Comparison of ENCODE assay signal across 10 cellular contexts in the genomic region with DNA sequence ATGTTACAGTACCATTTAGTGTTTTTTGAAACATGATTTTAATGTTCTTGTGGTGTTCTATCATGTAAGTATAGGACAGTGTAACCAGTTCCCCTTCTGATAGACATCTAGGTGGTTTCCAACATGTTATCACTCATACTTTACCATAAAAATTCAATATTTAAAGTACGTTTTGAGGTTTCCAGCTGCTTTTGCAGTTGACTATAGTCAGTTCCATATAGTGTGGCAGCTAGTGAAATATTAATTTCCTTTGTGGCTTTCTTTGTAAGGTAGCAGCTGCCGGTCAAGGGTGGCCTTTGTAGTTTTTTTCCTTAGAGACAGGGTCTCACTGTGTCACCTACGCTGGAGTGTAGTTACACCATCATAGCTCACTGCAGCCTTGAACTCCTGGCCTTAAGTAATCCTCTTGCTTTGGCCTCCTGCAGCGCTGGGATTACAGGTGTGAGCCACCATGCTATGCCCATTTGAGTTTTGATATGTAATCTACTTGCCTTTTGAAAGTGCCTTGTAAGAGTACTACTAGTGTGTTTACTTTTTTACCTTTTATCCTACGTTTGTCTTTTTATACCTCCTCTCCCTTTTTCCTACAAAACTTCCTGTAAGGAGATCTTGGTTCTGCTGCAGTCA.
DNase-seq lines count a peak whose midpoint lies in the region; ATAC-seq lines count a peak whose summit lies in the region.
"Had no signal": no experiment of that assay in that cellular context is flagged by ENCODE, and none has a peak within 500 bp of the region (broad histone marks: within the 10 kb centered on the region; RNA-seq: fewer than 3 reads in every experiment).

No MANE protein-coding gene starts in this region.

- peak overlapping the region; percentile 69 for H3K27ac Mint-ChIP-seq in stimulated activated naive CD8-positive, alpha-beta T cell treated with anti-CD3 and anti-CD28 coated beads, Interleukin-15, Interleukin-2, amounts not matched to agents 100 ng/mL and 50 ng/mL, for 24 hours

- peaks cover 44% of the 10 kb centered on the region for H3K4me1 Mint-ChIP-seq in activated T-cell treated with anti-CD3 and anti-CD28 coated beads, Interleukin-2, amount 50 U/mL, for 4 hours (ENCODE audit: low read depth)
- peaks cover 59% of the 10 kb centered on the region for H3K4me1 Mint-ChIP-seq in stimulated activated naive CD8-positive, alpha-beta T cell treated with anti-CD3 and anti-CD28 coated beads, Interleukin-15, Interleukin-2, amounts not matched to agents 100 ng/mL and 50 ng/mL, for 24 hours (ENCODE audit: low read depth)

- peaks cover under 1% of the 10 kb centered on the region for H3K27me3 Mint-ChIP-seq in activated T-cell treated with anti-CD3 and anti-CD28 coated beads, Interleukin-2, amount 50 U/mL, for 4 hours (ENCODE audit: low read depth)
- peaks cover 11% of the 10 kb centered on the region for H3K27me3 Mint-ChIP-seq in stimulated activated naive CD8-positive, alpha-beta T cell treated with anti-CD3 and anti-CD28 coated beads, Interleukin-15, Interleukin-2, amounts not matched to agents 100 ng/mL and 50 ng/mL, for 24 hours

- DNase-seq in activated T-cell treated with anti-CD3 and anti-CD28 coated beads, Interleukin-2, amount 50 U/mL, for 4 hours, result no peak
- DNase-seq in activated T-cell treated with anti-CD3 and anti-CD28 coated beads for 4 hours, result no peak
- DNase-seq in NCI-H1417 treated with DMSO at 0.1 percent for 48 hours (lab: John Stamatoyannopoulos, UW), result no peak
- DNase-seq in NK-92 (lab: John Stamatoyannopoulos, UW; ENCODE audit: unreplicated experiment), result no peak
- DNase-seq in stimulated activated CD4-positive, alpha-beta T cell treated with anti-CD3 and anti-CD28 coated beads, Interleukin-12 subunit alpha, Interleukin-12 subunit beta, amount 100 ng/mL, for 4 hours, result no peak
- DNase-seq: islet precursor cell, Right ventricle myocardium superior had no signal

- no peak overlapping the region for H3K4me3 Mint-ChIP-seq in activated T-cell treated with anti-CD3 and anti-CD28 coated beads, Interleukin-2, amount 50 U/mL, for 4 hours
- peak overlapping the region; percentile 37 for H3K4me3 Mint-ChIP-seq in stimulated activated naive CD8-positive, alpha-beta T cell treated with anti-CD3 and anti-CD28 coated beads, Interleukin-15, Interleukin-2, amounts not matched to agents 100 ng/mL and 50 ng/mL, for 24 hours

- ATAC-seq in activated T-cell treated with anti-CD3 and anti-CD28 coated beads, Interleukin-2, amount 50 U/mL, for 4 hours, result peak; percentile 59 to 65
- peak; percentile 78 for ATAC-seq in HG02642 (IDR thresholded peaks at IDR 0.05; ENCODE audit: poor library complexity, unreplicated experiment)
- peak; percentile 80 for ATAC-seq in HG03571 (IDR thresholded peaks at IDR 0.05; ENCODE audit: unreplicated experiment)

- H3K9me3 Mint-ChIP-seq in activated T-cell treated with anti-CD3 and anti-CD28 coated beads, Interleukin-2, amount 50 U/mL, for 4 hours, result no peaks in the 10 kb centered on the region
- H3K9me3 Mint-ChIP-seq in stimulated activated naive CD8-positive, alpha-beta T cell treated with anti-CD3 and anti-CD28 coated beads, Interleukin-15, Interleukin-2, amounts not matched to agents 100 ng/mL and 50 ng/mL, for 24 hours, result no peaks in the 10 kb centered on the region

- no peaks in the 10 kb centered on the region for H3K36me3 Mint-ChIP-seq in activated T-cell treated with anti-CD3 and anti-CD28 coated beads, Interleukin-2, amount 50 U/mL, for 4 hours (ENCODE audit: insufficient read depth)
- H3K36me3 Mint-ChIP-seq in stimulated activated naive CD8-positive, alpha-beta T cell treated with anti-CD3 and anti-CD28 coated beads, Interleukin-15, Interleukin-2, amounts not matched to agents 100 ng/mL and 50 ng/mL, for 24 hours (ENCODE audit: low read depth), result no peaks in the 10 kb centered on the region
